Comparison of ENCODE assay signal across 21 cellular contexts in genomic region chr3:186014866-186015265, GRCh38.
DNase-seq lines count a peak whose midpoint lies in the region; ATAC-seq, FAIRE-seq and TF ChIP-seq lines count a peak whose summit lies in the region.
"Had no signal": no experiment of that assay in that cellular context is flagged by ENCODE, and none has a peak within 500 bp of the region (broad histone marks: within the 10 kb centered on the region; RNA-seq: fewer than 3 reads in every experiment).

No MANE protein-coding gene starts in this region.

- POLR2A ChIA-PET in A673 (lab: Charles Lee; ENCODE audit: low non-redundant PET) = no interaction called here

- no peaks in the 10 kb centered on the region for H3K27me3 ChIP-seq in A673 (replicated peaks; ENCODE audit: insufficient read depth, low read depth, low read length, poor library complexity)
- H3K27me3 ChIP-seq: BE2C, BLaER1 had no signal

- DNase-seq in A673 (ENCODE audit: low spot score) (peak; percentile 39), SK-N-MC (ENCODE audit: low read depth, low spot score) (peak; percentile 73), head of caudate nucleus (peak in 23 of 42 donors; percentile 20 to 72 (median 46)), HTR-8/SVneo (ENCODE audit: insufficient read length, low spot score) (no peak)
- DNase-seq: ACHN; BE2C; C1 segment of cervical spinal cord; CD4-positive, alpha-beta memory T cell; CD4-positive, CD25-positive, alpha-beta regulatory T cell; CD8-positive, alpha-beta memory T cell; COR-L47; DMS79 treated with DMSO at 0.1 percent for 48 hours; GF-D8 had no signal

- no peak overlapping the region for H3K27ac ChIP-seq in A673 (ENCODE audit: low read depth, low read length, poor library complexity, severe bottlenecking)
- H3K27ac ChIP-seq in SK-N-MC = peak overlapping the region; percentile 88
- H3K27ac ChIP-seq: 22Rv1, A549, BLaER1 had no signal

- intact Hi-C loops in A673 (cut with micrococcal nuclease; ENCODE audit: unreplicated experiment) (no loop called here), head of caudate nucleus (cut with DNase I) (no loop called here)

- H3K36me3 ChIP-seq in A673 (ENCODE audit: insufficient read depth, low read length, poor library complexity, severe bottlenecking) (no peaks in the 10 kb centered on the region), SK-N-MC (ENCODE audit: insufficient read depth, low read length) (no peaks in the 10 kb centered on the region)
- H3K36me3 ChIP-seq: BE2C had no signal

- no peak for ATAC-seq in HG03521 (IDR thresholded peaks at IDR 0.05; ENCODE audit: unreplicated experiment)
- ATAC-seq: A549 had no signal

- no peak overlapping the region for H3K9ac ChIP-seq in SK-N-MC (ENCODE audit: insufficient read length)
- H3K9ac ChIP-seq: BLaER1 had no signal

- peaks cover 7% of the 10 kb centered on the region for H3K9me3 ChIP-seq in A673 (ENCODE audit: low read depth, low read length, poor library complexity, severe bottlenecking)
- H3K9me3 ChIP-seq in SK-N-MC (ENCODE audit: low read depth, low read length) = peaks cover 6% of the 10 kb centered on the region; the same call in 1 of the 2 replicates
- H3K9me3 ChIP-seq: A549, BE2C had no signal

- BruUV-seq in A673 (replicated peaks; lab: Mats Ljungman, UMichigan) = no TSS peak

- CTCF ChIA-PET in A673 (lab: Charles Lee) = no interaction called here

- no peak for TF ChIP-seq CTCF in A673 (conservative IDR thresholded peaks at IDR 0.05; ENCODE audit: low read depth, low read length)

- H3K4me3 ChIP-seq in A673 (ENCODE audit: low read depth, low read length, poor library complexity, severe bottlenecking) (no peak overlapping the region), SK-N-MC (no peak overlapping the region)
- H3K4me3 ChIP-seq: A549, BLaER1 had no signal

- H3K4me1 ChIP-seq in A673 (ENCODE audit: insufficient read depth, low read length, poor library complexity, severe bottlenecking) = no peaks in the 10 kb centered on the region
- H3K4me1 ChIP-seq: A549, BE2C had no signal

- FAIRE-seq in HTR-8/SVneo (lab: Jason Lieb, UNC) = no peak
- FAIRE-seq: A549, D721Med, G401.6, GM12891, GM19239 had no signal
